In the genomic region with DNA sequence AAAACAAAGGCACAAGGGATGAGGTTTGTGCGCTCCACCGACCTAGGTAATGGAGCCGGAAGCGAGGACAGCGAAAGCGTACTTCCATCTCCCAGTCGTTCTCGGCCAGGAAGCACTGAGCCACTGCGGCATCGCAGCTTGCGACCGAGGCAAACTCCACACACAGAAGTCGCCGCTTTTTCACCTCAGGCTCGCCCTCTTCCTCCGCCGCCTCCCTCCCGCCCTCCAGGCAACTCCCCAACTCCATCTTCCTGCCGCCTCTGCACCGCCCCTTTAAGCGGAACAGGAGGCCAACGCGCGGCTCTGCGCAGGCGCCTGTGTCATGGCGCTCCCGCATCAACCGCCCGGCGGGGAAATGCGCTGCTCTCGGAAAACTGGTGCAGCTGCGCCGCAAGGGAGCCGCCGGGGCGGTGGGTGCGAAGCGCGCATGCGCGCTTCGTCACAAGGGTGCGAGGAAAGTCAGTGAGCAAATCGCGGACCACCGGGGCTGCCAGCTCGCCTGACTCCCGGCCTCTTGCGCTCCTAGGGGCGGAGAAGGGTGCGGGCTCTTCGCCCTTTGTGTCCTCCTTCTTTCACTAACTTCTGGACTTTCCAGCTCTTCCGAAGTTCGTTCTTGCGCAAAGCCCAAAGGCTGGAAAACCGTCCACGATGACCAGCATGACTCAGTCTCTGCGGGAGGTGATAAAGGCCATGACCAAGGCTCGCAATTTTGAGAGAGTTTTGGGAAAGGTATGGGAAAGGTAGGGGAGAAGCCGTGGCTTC, we compare ENCODE assay signal across 1 cellular context.
A peak's percentile ranks its signal among the peaks of the same experiment; 100 is the strongest.
TF ChIP-seq lines count a peak whose summit lies in the region.

A gene (plus strand): TSS at position 462 of the 762 bp plus-strand sequence. CDS start 187 bp downstream, at position 649.
A gene with protein sequence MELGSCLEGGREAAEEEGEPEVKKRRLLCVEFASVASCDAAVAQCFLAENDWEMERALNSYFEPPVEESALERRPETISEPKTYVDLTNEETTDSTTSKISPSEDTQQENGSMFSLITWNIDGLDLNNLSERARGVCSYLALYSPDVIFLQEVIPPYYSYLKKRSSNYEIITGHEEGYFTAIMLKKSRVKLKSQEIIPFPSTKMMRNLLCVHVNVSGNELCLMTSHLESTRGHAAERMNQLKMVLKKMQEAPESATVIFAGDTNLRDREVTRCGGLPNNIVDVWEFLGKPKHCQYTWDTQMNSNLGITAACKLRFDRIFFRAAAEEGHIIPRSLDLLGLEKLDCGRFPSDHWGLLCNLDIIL (minus strand): TSS at position 284 of the 762 bp plus-strand sequence. CDS start 37 bp downstream, at position 247.

TF ChIP-seq in K562, 482 proteins besides CTCF, POLR2A, EP300 and RAD21 (continued from another document and continues in another):
- TF ChIP-seq, protein P1, sequence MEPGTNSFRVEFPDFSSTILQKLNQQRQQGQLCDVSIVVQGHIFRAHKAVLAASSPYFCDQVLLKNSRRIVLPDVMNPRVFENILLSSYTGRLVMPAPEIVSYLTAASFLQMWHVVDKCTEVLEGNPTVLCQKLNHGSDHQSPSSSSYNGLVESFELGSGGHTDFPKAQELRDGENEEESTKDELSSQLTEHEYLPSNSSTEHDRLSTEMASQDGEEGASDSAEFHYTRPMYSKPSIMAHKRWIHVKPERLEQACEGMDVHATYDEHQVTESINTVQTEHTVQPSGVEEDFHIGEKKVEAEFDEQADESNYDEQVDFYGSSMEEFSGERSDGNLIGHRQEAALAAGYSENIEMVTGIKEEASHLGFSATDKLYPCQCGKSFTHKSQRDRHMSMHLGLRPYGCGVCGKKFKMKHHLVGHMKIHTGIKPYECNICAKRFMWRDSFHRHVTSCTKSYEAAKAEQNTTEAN (CRISPR knock-in tag; IDR thresholded peaks at IDR 0.05): no peak
- TF ChIP-seq SMARCE1 (IDR thresholded peaks at IDR 0.05) (peak; percentile 82), ZFP36 (IDR thresholded peaks at IDR 0.05; ENCODE audit: low read depth, low read length, partially characterized antibody) (peak; percentile 46), HLTF (IDR thresholded peaks at IDR 0.05) (peak; percentile 90; the same call in 1 of the 2 replicates), ZBED1 (IDR thresholded peaks at IDR 0.05) (no peak), XRCC3 (IDR thresholded peaks at IDR 0.05) (no peak), GTF2E2 (tag; IDR thresholded peaks at IDR 0.05) (peak; percentile 69; the same call in 1 of the 2 replicates), SMARCA5 (IDR thresholded peaks at IDR 0.05) (peak; percentile 40; the same call in 1 of the 2 replicates), MTF1 (CRISPR knock-in tag; IDR thresholded peaks at IDR 0.05; ENCODE audit: borderline replicate concordance) (no peak), ZNF324 (CRISPR knock-in tag; IDR thresholded peaks at IDR 0.05) (no peak), BHLHE40 (IDR thresholded peaks at IDR 0.05; ENCODE audit: low read length) (peak; percentile 70), COPS2 (conservative IDR thresholded peaks at IDR 0.05) (no peak), ZNF699 (CRISPR knock-in tag; IDR thresholded peaks at IDR 0.05; ENCODE audit: insufficient replicate concordance) (no peak), SNIP1 (IDR thresholded peaks at IDR 0.05; ENCODE audit: low read depth) (no peak; the same call in 1 of the 2 replicates), BACH1 (tag; IDR thresholded peaks at IDR 0.05) (no peak), HMGN3 (IDR thresholded peaks at IDR 0.05; ENCODE audit: borderline replicate concordance, extremely low read depth, insufficient read length, low read depth, low read length) (peak; percentile 98), SREBF2 (CRISPR knock-in tag; IDR thresholded peaks at IDR 0.05) (no peak), MECOM (CRISPR knock-in tag; IDR thresholded peaks at IDR 0.05) (no peak), XRCC5 (IDR thresholded peaks at IDR 0.05; ENCODE audit: low read depth, low read length) (no peak; the same call in none of the 2 replicates), ZFP30 (CRISPR knock-in tag; IDR thresholded peaks at IDR 0.05; ENCODE audit: borderline replicate concordance) (no peak)
- TF ChIP-seq, protein P2, sequence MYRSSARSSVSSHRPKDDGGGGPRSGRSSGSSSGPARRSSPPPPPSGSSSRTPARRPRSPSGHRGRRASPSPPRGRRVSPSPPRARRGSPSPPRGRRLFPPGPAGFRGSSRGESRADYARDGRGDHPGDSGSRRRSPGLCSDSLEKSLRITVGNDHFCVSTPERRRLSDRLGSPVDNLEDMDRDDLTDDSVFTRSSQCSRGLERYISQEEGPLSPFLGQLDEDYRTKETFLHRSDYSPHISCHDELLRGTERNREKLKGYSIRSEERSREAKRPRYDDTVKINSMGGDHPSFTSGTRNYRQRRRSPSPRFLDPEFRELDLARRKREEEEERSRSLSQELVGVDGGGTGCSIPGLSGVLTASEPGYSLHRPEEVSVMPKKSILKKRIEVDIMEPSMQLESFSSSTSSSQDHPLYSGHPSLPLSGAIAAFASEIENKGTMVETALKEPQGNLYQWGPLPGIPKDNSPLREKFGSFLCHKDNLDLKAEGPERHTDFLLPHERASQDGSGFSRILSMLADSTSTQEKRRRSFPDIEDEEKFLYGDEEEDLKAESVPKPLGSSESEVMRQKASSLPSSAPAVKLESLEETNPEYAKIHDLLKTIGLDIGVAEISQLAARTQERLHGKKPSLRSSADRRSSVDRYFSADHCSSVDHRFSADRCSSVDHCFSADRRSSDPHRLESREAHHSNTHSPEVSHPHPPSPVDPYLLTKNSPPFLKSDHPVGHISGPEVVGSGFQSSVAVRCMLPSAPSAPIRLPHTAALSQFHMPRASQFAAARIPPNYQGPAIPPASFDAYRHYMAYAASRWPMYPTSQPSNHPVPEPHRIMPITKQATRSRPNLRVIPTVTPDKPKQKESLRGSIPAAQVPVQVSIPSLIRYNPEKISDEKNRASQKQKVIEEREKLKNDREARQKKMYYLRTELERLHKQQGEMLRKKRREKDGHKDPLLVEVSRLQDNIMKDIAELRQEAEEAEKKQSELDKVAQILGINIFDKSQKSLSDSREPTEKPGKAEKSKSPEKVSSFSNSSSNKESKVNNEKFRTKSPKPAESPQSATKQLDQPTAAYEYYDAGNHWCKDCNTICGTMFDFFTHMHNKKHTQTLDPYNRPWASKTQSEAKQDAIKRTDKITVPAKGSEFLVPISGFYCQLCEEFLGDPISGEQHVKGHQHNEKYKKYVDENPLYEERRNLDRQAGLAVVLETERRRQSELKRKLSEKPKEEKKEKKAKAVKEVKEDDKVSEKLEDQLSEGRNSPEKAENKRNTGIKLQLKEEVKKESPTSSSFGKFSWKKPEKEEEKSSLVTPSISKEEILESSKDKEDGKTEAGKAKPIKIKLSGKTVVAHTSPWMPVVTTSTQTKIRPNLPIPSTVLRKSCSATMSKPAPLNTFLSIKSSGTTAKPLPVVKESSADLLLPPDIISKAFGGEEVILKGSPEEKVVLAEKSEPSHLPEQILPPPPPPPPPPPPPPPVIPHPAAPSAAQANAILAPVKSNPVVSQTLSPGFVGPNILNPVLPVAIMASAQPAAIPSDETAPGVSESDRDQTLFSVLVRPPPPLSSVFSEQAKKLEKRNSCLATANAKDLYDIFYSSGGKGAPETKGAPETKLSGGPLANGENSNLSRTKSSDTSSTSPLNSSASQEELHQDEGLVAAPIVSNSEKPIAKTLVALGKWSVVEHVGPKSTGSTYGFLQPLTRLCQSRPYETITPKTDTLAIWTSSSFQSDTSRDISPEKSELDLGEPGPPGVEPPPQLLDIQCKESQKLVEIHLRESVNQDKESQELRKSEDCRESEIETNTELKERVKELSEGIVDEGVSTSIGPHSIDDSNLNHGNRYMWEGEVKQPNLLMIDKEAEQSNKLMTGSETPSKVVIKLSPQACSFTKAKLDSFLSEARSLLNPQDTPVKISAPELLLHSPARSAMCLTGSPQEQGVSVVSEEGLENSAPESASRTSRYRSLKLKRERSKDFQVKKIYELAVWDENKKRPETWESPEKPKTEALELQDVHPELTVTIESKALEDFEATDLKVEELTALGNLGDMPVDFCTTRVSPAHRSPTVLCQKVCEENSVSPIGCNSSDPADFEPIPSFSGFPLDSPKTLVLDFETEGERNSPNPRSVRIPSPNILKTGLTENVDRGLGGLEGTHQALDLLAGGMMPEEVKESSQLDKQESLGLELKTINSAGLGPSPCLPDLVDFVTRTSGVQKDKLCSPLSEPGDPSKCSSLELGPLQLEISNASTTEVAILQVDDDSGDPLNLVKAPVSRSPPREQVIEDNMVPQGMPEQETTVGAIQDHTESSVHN (IDR thresholded peaks at IDR 0.05; ENCODE audit: borderline replicate concordance in 1 of 2, low read depth in 1 of 2): no peak
- TF ChIP-seq, protein P3, sequence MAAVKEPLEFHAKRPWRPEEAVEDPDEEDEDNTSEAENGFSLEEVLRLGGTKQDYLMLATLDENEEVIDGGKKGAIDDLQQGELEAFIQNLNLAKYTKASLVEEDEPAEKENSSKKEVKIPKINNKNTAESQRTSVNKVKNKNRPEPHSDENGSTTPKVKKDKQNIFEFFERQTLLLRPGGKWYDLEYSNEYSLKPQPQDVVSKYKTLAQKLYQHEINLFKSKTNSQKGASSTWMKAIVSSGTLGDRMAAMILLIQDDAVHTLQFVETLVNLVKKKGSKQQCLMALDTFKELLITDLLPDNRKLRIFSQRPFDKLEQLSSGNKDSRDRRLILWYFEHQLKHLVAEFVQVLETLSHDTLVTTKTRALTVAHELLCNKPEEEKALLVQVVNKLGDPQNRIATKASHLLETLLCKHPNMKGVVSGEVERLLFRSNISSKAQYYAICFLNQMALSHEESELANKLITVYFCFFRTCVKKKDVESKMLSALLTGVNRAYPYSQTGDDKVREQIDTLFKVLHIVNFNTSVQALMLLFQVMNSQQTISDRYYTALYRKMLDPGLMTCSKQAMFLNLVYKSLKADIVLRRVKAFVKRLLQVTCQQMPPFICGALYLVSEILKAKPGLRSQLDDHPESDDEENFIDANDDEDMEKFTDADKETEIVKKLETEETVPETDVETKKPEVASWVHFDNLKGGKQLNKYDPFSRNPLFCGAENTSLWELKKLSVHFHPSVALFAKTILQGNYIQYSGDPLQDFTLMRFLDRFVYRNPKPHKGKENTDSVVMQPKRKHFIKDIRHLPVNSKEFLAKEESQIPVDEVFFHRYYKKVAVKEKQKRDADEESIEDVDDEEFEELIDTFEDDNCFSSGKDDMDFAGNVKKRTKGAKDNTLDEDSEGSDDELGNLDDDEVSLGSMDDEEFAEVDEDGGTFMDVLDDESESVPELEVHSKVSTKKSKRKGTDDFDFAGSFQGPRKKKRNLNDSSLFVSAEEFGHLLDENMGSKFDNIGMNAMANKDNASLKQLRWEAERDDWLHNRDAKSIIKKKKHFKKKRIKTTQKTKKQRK (IDR thresholded peaks at IDR 0.05; ENCODE audit: borderline replicate concordance, low read depth, low read length): no peak
- TF ChIP-seq, protein P4, sequence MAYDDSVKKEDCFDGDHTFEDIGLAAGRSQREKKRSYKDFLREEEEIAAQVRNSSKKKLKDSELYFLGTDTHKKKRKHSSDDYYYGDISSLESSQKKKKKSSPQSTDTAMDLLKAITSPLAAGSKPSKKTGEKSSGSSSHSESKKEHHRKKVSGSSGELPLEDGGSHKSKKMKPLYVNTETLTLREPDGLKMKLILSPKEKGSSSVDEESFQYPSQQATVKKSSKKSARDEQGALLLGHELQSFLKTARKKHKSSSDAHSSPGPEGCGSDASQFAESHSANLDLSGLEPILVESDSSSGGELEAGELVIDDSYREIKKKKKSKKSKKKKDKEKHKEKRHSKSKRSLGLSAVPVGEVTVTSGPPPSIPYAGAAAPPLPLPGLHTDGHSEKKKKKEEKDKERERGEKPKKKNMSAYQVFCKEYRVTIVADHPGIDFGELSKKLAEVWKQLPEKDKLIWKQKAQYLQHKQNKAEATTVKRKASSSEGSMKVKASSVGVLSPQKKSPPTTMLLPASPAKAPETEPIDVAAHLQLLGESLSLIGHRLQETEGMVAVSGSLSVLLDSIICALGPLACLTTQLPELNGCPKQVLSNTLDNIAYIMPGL (CRISPR knock-in tag; IDR thresholded peaks at IDR 0.05): peak; percentile 88
- TF ChIP-seq, protein P5, sequence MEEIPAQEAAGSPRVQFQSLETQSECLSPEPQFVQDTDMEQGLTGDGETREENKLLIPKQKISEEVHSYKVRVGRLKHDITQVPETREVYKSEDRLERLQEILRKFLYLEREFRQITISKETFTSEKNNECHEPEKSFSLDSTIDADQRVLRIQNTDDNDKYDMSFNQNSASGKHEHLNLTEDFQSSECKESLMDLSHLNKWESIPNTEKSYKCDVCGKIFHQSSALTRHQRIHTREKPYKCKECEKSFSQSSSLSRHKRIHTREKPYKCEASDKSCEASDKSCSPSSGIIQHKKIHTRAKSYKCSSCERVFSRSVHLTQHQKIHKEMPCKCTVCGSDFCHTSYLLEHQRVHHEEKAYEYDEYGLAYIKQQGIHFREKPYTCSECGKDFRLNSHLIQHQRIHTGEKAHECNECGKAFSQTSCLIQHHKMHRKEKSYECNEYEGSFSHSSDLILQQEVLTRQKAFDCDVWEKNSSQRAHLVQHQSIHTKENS (CRISPR knock-in tag; IDR thresholded peaks at IDR 0.05): no peak
- TF ChIP-seq, protein P6, sequence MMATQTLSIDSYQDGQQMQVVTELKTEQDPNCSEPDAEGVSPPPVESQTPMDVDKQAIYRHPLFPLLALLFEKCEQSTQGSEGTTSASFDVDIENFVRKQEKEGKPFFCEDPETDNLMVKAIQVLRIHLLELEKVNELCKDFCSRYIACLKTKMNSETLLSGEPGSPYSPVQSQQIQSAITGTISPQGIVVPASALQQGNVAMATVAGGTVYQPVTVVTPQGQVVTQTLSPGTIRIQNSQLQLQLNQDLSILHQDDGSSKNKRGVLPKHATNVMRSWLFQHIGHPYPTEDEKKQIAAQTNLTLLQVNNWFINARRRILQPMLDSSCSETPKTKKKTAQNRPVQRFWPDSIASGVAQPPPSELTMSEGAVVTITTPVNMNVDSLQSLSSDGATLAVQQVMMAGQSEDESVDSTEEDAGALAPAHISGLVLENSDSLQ (IDR thresholded peaks at IDR 0.05): peak; percentile 11; the same call in 1 of the 2 replicates
- TF ChIP-seq, protein P7, sequence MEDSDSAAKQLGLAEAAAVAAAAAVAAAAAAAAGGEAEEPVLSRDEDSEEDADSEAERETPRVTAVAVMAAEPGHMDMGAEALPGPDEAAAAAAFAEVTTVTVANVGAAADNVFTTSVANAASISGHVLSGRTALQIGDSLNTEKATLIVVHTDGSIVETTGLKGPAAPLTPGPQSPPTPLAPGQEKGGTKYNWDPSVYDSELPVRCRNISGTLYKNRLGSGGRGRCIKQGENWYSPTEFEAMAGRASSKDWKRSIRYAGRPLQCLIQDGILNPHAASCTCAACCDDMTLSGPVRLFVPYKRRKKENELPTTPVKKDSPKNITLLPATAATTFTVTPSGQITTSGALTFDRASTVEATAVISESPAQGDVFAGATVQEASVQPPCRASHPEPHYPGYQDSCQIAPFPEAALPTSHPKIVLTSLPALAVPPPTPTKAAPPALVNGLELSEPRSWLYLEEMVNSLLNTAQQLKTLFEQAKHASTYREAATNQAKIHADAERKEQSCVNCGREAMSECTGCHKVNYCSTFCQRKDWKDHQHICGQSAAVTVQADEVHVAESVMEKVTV (CRISPR knock-in tag; IDR thresholded peaks at IDR 0.05): 0 out of 2 replicates have a peak, but pooled peaks have one; percentile 32
- TF ChIP-seq, protein P8, sequence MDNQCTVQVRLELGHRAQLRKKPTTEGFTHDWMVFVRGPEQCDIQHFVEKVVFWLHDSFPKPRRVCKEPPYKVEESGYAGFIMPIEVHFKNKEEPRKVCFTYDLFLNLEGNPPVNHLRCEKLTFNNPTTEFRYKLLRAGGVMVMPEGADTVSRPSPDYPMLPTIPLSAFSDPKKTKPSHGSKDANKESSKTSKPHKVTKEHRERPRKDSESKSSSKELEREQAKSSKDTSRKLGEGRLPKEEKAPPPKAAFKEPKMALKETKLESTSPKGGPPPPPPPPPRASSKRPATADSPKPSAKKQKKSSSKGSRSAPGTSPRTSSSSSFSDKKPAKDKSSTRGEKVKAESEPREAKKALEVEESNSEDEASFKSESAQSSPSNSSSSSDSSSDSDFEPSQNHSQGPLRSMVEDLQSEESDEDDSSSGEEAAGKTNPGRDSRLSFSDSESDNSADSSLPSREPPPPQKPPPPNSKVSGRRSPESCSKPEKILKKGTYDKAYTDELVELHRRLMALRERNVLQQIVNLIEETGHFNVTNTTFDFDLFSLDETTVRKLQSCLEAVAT (IDR thresholded peaks at IDR 0.05): peak; percentile 82 to 90; a peak in 3 of 4 replicates
